ENCODE assay signal across 10 cellular contexts in genomic region chr11:122642472-122642922, GRCh38. TPM values are rescaled to one million over a fixed set of nuclear protein-coding genes. Genes with fewer than 3 reads are reported as not detected.
DNase-seq lines count a peak whose midpoint lies in the region; ATAC-seq and TF ChIP-seq lines count a peak whose summit lies in the region.
"Had no signal": no experiment of that assay in that cellular context is flagged by ENCODE, and none has a peak within 500 bp of the region (broad histone marks: within the 10 kb centered on the region; RNA-seq: fewer than 3 reads in every experiment).

No MANE protein-coding gene starts in this region.

- H3K27ac Mint-ChIP-seq in neural crest cell (ENCODE audit: unreplicated experiment) (peak overlapping the region; percentile 40), type B pancreatic cell (no peak overlapping the region)

- no peaks in the 10 kb centered on the region for H3K27me3 ChIP-seq in Panc1 (ENCODE audit: control insufficient read depth, insufficient read depth, low read length)

- POLR2A ChIA-PET in Panc1 (lab: Charles Lee), result no interaction called here

- H3K27ac ChIP-seq in Panc1 (ENCODE audit: low read length), result peak overlapping the region; percentile 81

- no peaks in the 10 kb centered on the region for H3K9me3 Mint-ChIP-seq in neural crest cell
- no peaks in the 10 kb centered on the region for H3K9me3 Mint-ChIP-seq in type B pancreatic cell

- no peak overlapping the region for H3K4me3 Mint-ChIP-seq in neural crest cell
- no peak overlapping the region for H3K4me3 Mint-ChIP-seq in type B pancreatic cell

- H3K36me3 Mint-ChIP-seq in neural crest cell (ENCODE audit: low read depth) (no peaks in the 10 kb centered on the region), type B pancreatic cell (no peaks in the 10 kb centered on the region)

- no TSS peak for BruUV-seq in Panc1 (replicated peaks; lab: Mats Ljungman, UMichigan)

- ATAC-seq in Panc1, result peak; percentile 93
- ATAC-seq in HG02884 (IDR thresholded peaks at IDR 0.05; ENCODE audit: unreplicated experiment), result no peak

- peaks cover 7% of the 10 kb centered on the region for H3K4me1 Mint-ChIP-seq in neural crest cell
- no peaks in the 10 kb centered on the region for H3K4me1 Mint-ChIP-seq in type B pancreatic cell (ENCODE audit: unreplicated experiment)

- TF ChIP-seq CTCF in Panc1 (IDR thresholded peaks at IDR 0.05), result no peak
- TF ChIP-seq CTCF in neural crest cell (conservative IDR thresholded peaks at IDR 0.05), result no peak
- no peak for TF ChIP-seq CTCF in type B pancreatic cell (conservative IDR thresholded peaks at IDR 0.05)

- H3K36me3 ChIP-seq in Panc1 (ENCODE audit: control insufficient read depth, insufficient read depth, low read length), result no peaks in the 10 kb centered on the region

- peak; percentile 98 for DNase-seq in Caki2 (ENCODE audit: low read depth)
- peak; percentile 95 for DNase-seq in Panc1 (ENCODE audit: low read depth, low spot score)
- peak; percentile 83 for DNase-seq in fibroblast of gingiva (ENCODE audit: low read depth)
- DNase-seq in neural crest cell (ENCODE audit: low read depth, low spot score), result no peak
- no peak for DNase-seq in type B pancreatic cell (ENCODE audit: extremely low spot score, unreplicated experiment)
- no peak for DNase-seq in NCI-H524 (lab: John Stamatoyannopoulos, UW)
- no peak for DNase-seq in medulla oblongata (ENCODE audit: extremely low spot score)
- DNase-seq: activated T-cell treated with anti-CD3 and anti-CD28 coated beads for 4 hours, DND-41 had no signal

- H3K27me3 Mint-ChIP-seq in neural crest cell (ENCODE audit: low read depth), result no peaks in the 10 kb centered on the region
- peaks cover 3% of the 10 kb centered on the region for H3K27me3 Mint-ChIP-seq in type B pancreatic cell

- intact Hi-C loops in Panc1 (cut with micrococcal nuclease; ENCODE audit: unreplicated experiment), result no loop called here

- peaks cover 11% of the 10 kb centered on the region for H3K4me1 ChIP-seq in Panc1 (ENCODE audit: control insufficient read depth, insufficient read depth, low read length)

- H3K4me3 ChIP-seq in Panc1 (ENCODE audit: low read depth in 2 of 2, low read length in 2 of 2), result peak overlapping the region in 1 of 2 experiments; percentile 34; a peak in 2 of 4 replicates

- in situ Hi-C loops in Caki2 (cut with HindIII; ENCODE audit: low pct_unique_long_range_greater_than_20kb, low sequenced_read_pairs), result no loop called here
- in situ Hi-C loops in Panc1 (cut with HindIII; ENCODE audit: low pct_unique_long_range_greater_than_20kb, low sequenced_read_pairs), result no loop called here

- CTCF ChIA-PET in Panc1 (lab: Charles Lee), result no interaction called here

- no peaks in the 10 kb centered on the region for H3K9me3 ChIP-seq in Panc1 (ENCODE audit: control insufficient read depth, insufficient read depth, low read depth, low read length)

RNA-seq across cellular contexts. Expression of gene UBASH3B, which starts 13.0 kb away (rescaled TPM):
- 29.4 and 31.6 TPM in 2 replicates for total RNA-seq in Caki2 (2014; rRNA removed; shearing (Covaris generic); ENCODE audit: low replicate concordance)
- 55.1 TPM for total RNA-seq in Panc1 (2021; ENCODE audit: unreplicated experiment)
- 40.1 TPM for polyA plus RNA-seq in Panc1 (2012; ENCODE audit: insufficient read length)
- 6.6 and 6.8 TPM in 2 replicates for total RNA-seq in neural crest cell
- 8.6 and 8.9 TPM in 2 replicates for total RNA-seq in type B pancreatic cell (ENCODE audit: low replicate concordance)

Comparison
In these comparisons a context has a peak if more than half of its experiments do, and no peak if none do; other contexts are left out.
1. DNase-seq: peak in Caki2 (single experiment), Panc1 (single experiment) and fibroblast of gingiva (single experiment); none in neural crest cell (single experiment), type B pancreatic cell (single experiment), NCI-H524 (0 of 2) and medulla oblongata (single experiment).